ENCODE assay signal across 2 cellular contexts in the genomic region with DNA sequence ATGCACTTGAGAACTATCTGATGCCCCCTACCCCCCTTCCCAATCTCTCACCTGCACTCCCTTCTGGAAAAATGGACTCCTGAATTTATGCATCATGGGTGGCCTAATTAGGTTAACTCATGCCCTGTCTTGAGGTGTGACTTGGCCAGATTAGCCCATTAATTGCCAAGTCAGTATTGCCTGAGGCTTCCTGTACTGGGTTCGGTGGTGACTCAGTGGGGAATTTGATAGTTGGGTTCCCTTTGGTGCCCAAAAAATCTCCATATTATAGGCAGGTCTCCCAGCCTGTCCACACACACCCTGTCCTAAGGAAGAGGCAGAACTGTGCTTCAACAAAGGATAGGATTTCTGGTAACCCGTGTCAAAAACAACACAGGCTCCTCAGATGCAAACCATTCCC.
TF ChIP-seq lines count a peak whose summit lies in the region.

No MANE protein-coding gene starts in this region.

TF ChIP-seq in IMR-90, 13 proteins besides CTCF, POLR2A, EP300 and RAD21:
- no peak for TF ChIP-seq RFX5 (IDR thresholded peaks at IDR 0.05; ENCODE audit: low read depth, low read length)
- no peak for TF ChIP-seq MAFK (IDR thresholded peaks at IDR 0.05; ENCODE audit: low read depth, low read length)
- no peak for TF ChIP-seq MXI1 (IDR thresholded peaks at IDR 0.05; ENCODE audit: borderline replicate concordance, low read depth, low read length)
- TF ChIP-seq FOS (IDR thresholded peaks at IDR 0.05; ENCODE audit: low read depth, low read length), result no peak
- TF ChIP-seq CHD1 (IDR thresholded peaks at IDR 0.05; ENCODE audit: low read depth, low read length), result no peak
- TF ChIP-seq RCOR1 (IDR thresholded peaks at IDR 0.05; ENCODE audit: insufficient replicate concordance, low read length), result no peak
- TF ChIP-seq MAZ (IDR thresholded peaks at IDR 0.05; ENCODE audit: borderline replicate concordance, low read depth, low read length), result no peak
TF ChIP-seq in IMR-90: peak in this region for 0.

TF ChIP-seq in K562, 482 proteins besides CTCF, POLR2A, EP300 and RAD21:
- no peak for TF ChIP-seq BMI1 (IDR thresholded peaks at IDR 0.05; ENCODE audit: low read length)
- peak; percentile 10; the same call in 1 of the 2 replicates for TF ChIP-seq CBFA2T3 (IDR thresholded peaks at IDR 0.05)
- TF ChIP-seq ZNF561 (CRISPR knock-in tag; conservative IDR thresholded peaks at IDR 0.05), result no peak
- no peak for TF ChIP-seq CHD1 (IDR thresholded peaks at IDR 0.05; ENCODE audit: low read length)
- no peak for TF ChIP-seq C11orf30 (IDR thresholded peaks at IDR 0.05; ENCODE audit: low read depth)
- TF ChIP-seq PRPF4 (IDR thresholded peaks at IDR 0.05; ENCODE audit: insufficient read depth, low read depth, low read length, poor library complexity, severe bottlenecking), result no peak
- TF ChIP-seq, protein P1, sequence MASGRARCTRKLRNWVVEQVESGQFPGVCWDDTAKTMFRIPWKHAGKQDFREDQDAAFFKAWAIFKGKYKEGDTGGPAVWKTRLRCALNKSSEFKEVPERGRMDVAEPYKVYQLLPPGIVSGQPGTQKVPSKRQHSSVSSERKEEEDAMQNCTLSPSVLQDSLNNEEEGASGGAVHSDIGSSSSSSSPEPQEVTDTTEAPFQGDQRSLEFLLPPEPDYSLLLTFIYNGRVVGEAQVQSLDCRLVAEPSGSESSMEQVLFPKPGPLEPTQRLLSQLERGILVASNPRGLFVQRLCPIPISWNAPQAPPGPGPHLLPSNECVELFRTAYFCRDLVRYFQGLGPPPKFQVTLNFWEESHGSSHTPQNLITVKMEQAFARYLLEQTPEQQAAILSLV (tag; IDR thresholded peaks at IDR 0.05), result no peak
